ENCODE assay signal across 8 cellular contexts in the genomic region with DNA sequence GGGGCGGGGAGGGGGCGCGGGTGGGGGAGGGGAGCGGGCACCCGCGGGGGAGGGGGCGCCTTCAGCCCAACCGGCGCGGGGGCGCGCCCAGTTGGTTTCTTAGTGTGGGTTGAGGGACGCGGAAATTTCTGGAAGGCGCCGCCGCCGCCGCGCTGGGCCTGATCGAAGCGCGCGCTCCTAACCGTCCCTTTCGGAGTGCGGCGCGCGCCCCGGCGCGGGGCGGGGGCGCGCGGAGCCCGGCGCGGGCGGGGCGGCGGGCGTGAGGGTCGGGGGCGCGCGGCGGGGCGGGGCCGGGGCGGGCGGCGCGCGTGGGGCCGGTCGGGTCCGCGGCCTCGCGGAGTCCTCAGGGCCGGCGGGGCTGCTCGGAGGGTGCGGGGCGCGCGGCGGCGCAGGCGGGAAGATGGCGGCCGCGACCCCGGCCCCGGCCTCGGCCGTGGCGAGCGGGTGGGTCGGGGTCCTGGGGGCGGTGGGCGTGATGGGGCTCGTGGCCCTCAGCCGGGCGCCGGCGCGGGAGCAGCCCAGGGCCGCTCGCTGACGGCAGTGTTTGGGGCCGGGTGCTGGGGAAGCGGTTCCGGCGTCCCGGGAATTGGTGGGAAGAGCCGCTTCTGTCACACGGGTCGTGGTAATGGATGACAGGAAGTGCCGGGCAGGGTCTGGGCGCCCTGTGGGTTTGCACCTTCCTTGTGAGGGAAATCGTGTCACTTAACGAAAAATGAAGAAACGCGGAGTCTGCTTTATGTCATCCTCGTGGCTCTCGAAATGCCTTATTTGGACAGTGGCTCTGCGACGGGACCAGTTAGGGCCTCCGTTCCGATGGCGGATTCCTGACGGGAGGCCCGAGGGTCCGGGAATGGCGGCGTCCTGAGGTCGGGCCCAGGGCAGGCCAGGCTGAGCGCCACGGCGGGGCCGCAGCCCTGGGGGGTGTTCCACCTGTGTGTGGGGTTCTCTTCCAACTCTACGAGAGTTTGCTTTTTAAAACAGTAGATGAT.
DNase-seq lines count a peak whose midpoint lies in the region; ATAC-seq and TF ChIP-seq lines count a peak whose summit lies in the region.

No MANE protein-coding gene starts in this region.

- peak; percentile 32 for ATAC-seq in HG02885 (IDR thresholded peaks at IDR 0.05; ENCODE audit: poor library complexity, unreplicated experiment)

- DNase-seq in SIG-M5 treated with dmso at 0.1 percent for 504 hours (lab: John Stamatoyannopoulos, UW; ENCODE audit: unreplicated experiment) (peak; percentile 74), SIG-M5 (lab: John Stamatoyannopoulos, UW) (no peak), NCI-H2029 treated with DMSO at 0.1 percent for 48 hours (lab: John Stamatoyannopoulos, UW) (peak; percentile 37), cardiac fibroblast (ENCODE audit: low read depth in 2 of 2) (peak; percentile 61 to 79), islet precursor cell (peak; percentile 79)
- DNase-seq in stimulated activated CD4-positive, alpha-beta T cell treated with anti-CD3 and anti-CD28 coated beads, Interleukin-15, amount 100 ng/mL, for 24 hours = peak; percentile 78

- H3K4me3 ChIP-seq in WI38 (ENCODE audit: low read depth, low read length) (peak overlapping the region; percentile 81), cardiac fibroblast (replicated peaks in 1 of 2; ENCODE audit: low read depth in 2 of 2, low read length in 2 of 2) (peak overlapping the region; percentile 76 to 82)

- TF ChIP-seq CTCF in WI38 (IDR thresholded peaks at IDR 0.05; ENCODE audit: low read depth, low read length) (no peak), cardiac fibroblast (IDR thresholded peaks at IDR 0.05; ENCODE audit: low read depth, low read length) (no peak)
